9 cellular contexts compared by ENCODE assay signal in the genomic region with DNA sequence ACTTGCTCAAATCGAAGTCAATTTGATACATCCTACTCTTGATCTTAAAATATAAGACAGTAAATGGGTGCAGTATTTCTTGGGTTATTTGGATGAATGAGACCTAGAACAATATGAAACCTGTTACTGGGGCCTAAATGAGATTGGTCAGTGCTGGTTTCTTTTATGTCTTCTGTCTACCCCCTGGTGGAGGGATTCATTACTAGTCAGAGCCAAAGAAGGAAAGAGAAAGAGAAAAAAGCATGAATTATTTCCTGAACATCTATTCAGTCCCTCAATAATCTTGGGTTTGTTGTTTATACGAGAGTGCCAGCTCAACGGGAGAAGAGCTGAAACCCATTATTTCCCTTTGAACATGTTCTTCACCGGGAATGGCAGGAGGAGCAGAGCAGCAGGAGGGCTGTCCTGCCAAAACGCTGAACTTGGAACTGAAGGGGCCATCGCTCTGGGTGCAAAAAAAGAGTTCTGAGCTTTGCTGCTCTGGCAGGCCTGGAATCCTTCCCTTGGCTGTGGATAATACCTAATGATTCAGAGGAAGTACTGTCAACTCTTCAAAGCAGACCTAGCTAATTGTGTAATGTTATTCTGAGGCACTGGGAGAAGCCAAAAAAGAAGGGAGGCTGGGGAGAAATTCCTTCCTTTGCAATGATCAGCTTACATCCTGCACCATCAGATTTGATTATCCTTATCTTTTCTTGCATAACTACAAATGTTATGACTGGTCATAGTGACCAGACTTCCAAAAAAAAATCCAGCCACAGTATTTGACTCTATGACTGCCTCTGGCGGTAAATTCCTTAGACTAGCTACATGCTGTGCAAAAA.
DNase-seq lines count a peak whose midpoint lies in the region; ATAC-seq and TF ChIP-seq lines count a peak whose summit lies in the region.
"Had no signal": no experiment of that assay in that cellular context is flagged by ENCODE, and none has a peak within 500 bp of the region (broad histone marks: within the 10 kb centered on the region; RNA-seq: fewer than 3 reads in every experiment).

No MANE protein-coding gene starts in this region.

- H3K36me3 Mint-ChIP-seq in memory B cell: peaks cover 2% of the 10 kb centered on the region

- no peaks in the 10 kb centered on the region for H3K4me1 ChIP-seq in colonic mucosa
- H3K4me1 ChIP-seq: BLaER1 treated with 17β-estradiol and CSF1 and Interleukin-3, amounts not matched to agents 10 nM and 100 nM had no signal

- H3K27me3 ChIP-seq in colonic mucosa: no peaks in the 10 kb centered on the region
- H3K27me3 ChIP-seq: BLaER1 treated with 17β-estradiol and CSF1 and Interleukin-3, amounts not matched to agents 10 nM and 100 nM had no signal

- intact Hi-C loops in colonic mucosa (cut with DNase I): loop anchor here (5.0 to 10.0 kb wide), 2 partner anchors 97 to 270 kb away; no protein-coding TSS in a partner anchor

- TF ChIP-seq CTCF in colonic mucosa (IDR thresholded peaks at IDR 0.05): peak; percentile 24

- no peak overlapping the region for H3K27ac ChIP-seq in colonic mucosa
- H3K27ac ChIP-seq: BLaER1 treated with 17β-estradiol and CSF1 and Interleukin-3, amounts not matched to agents 10 nM and 100 nM had no signal

- no peak overlapping the region for H3K4me3 ChIP-seq in colonic mucosa
- H3K4me3 ChIP-seq: BLaER1 treated with 17β-estradiol and CSF1 and Interleukin-3, amounts not matched to agents 10 nM and 100 nM had no signal

- H3K27ac Mint-ChIP-seq in memory B cell: peak overlapping the region; percentile 48

- no peaks in the 10 kb centered on the region for H3K9me3 ChIP-seq in colonic mucosa

- no peaks in the 10 kb centered on the region for H3K9me3 Mint-ChIP-seq in memory B cell

- peak overlapping the region in 1 of 2 donors; percentile 12 for H3K9ac ChIP-seq in colonic mucosa (ENCODE audit: low read depth in 2 of 2, low read length in 2 of 2)
- H3K9ac ChIP-seq: BLaER1 treated with 17β-estradiol and CSF1 and Interleukin-3, amounts not matched to agents 10 nM and 100 nM had no signal

- H3K27me3 Mint-ChIP-seq in memory B cell: no peaks in the 10 kb centered on the region

- no peak overlapping the region for H3K4me3 Mint-ChIP-seq in memory B cell

- peaks cover 10% of the 10 kb centered on the region for H3K4me1 Mint-ChIP-seq in memory B cell

- H3K36me3 ChIP-seq in colonic mucosa: no peaks in the 10 kb centered on the region
- H3K36me3 ChIP-seq: BLaER1 treated with 17β-estradiol and CSF1 and Interleukin-3, amounts not matched to agents 10 nM and 100 nM had no signal

- peak; percentile 12 for DNase-seq in NCI-H1694 treated with DMSO at 0.1 percent for 48 hours (lab: John Stamatoyannopoulos, UW)
- DNase-seq in NCI-H1694 (lab: John Stamatoyannopoulos, UW): no peak
- DNase-seq in NCI-H2227 treated with DMSO at 0.1 percent for 48 hours (lab: John Stamatoyannopoulos, UW): peak; percentile 49
- no peak for DNase-seq in colonic mucosa
- peak in 1 of 2 donors; percentile 21 for DNase-seq in memory B cell (ENCODE audit: low spot score in 2 of 2)
- no peak for DNase-seq in stimulated activated naive CD8-positive, alpha-beta T cell treated with anti-CD3 and anti-CD28 coated beads, Interleukin-15, Interleukin-2, amounts not matched to agents 100 U/mL and 50 U/mL, for 24 hours
- no peak for DNase-seq in activated CD4-positive, alpha-beta T cell treated with anti-CD3 and anti-CD28 coated beads, Interleukin-2, amount 50 U/mL, for 48 hours

- ATAC-seq in HG02610 (IDR thresholded peaks at IDR 0.05; ENCODE audit: unreplicated experiment) (peak; percentile 78), memory B cell (ENCODE audit: low read depth) (peak; percentile 76)
- ATAC-seq in stimulated activated naive CD8-positive, alpha-beta T cell treated with anti-CD3 and anti-CD28 coated beads, Interleukin-15, Interleukin-2, amounts not matched to agents 100 U/mL and 50 U/mL, for 24 hours: no peak

Comparison
In these comparisons a context has a peak if more than half of its experiments do, and no peak if none do; other contexts are left out.
1. DNase-seq: peak in NCI-H1694 treated with DMSO at 0.1 percent for 48 hours (single experiment) and NCI-H2227 treated with DMSO at 0.1 percent for 48 hours (single experiment); none in NCI-H1694 (single experiment), colonic mucosa (single experiment), stimulated activated naive CD8-positive, alpha-beta T cell treated with anti-CD3 and anti-CD28 coated beads, Interleukin-15, Interleukin-2, amounts not matched to agents 100 U/mL and 50 U/mL, for 24 hours (single experiment) and activated CD4-positive, alpha-beta T cell treated with anti-CD3 and anti-CD28 coated beads, Interleukin-2, amount 50 U/mL, for 48 hours (0 of 2).